ENCODE assay signal across 14 cellular contexts in genomic region chr16:54080524-54081008, GRCh38.
A peak's percentile ranks its signal among the peaks of the same experiment; 100 is the strongest.
DNase-seq lines count a peak whose midpoint lies in the region; ATAC-seq, FAIRE-seq and TF ChIP-seq lines count a peak whose summit lies in the region.
"Had no signal": no experiment of that assay in that cellular context is flagged by ENCODE, and none has a peak within 500 bp of the region (broad histone marks: within the 10 kb centered on the region; RNA-seq: fewer than 3 reads in every experiment).

No MANE protein-coding gene starts in this region.

- H3K4me3 ChIP-seq in A549 (no peak overlapping the region; the same call in 2 of the 3 replicates), breast epithelium (no peak overlapping the region)

- peaks cover 8% of the 10 kb centered on the region for H3K36me3 Mint-ChIP-seq in activated T-cell treated with anti-CD3 and anti-CD28 coated beads, Interleukin-2, amount 50 U/mL, for 4 hours (ENCODE audit: insufficient read depth)
- H3K36me3 Mint-ChIP-seq: activated naive CD4-positive, alpha-beta T cell treated with anti-CD3 and anti-CD28 coated beads, Interleukin-2, amount 10 ng/mL, durations not matched to agents 7 days and 5 days had no signal

- TF ChIP-seq POLR2A in A549 (IDR thresholded peaks at IDR 0.05; ENCODE audit: low read length), result no peak
- TF ChIP-seq POLR2A in breast epithelium (IDR thresholded peaks at IDR 0.05), result no peak

- no peaks in the 10 kb centered on the region for H3K4me1 Mint-ChIP-seq in activated T-cell treated with anti-CD3 and anti-CD28 coated beads, Interleukin-2, amount 50 U/mL, for 4 hours (ENCODE audit: low read depth)
- H3K4me1 Mint-ChIP-seq: activated naive CD4-positive, alpha-beta T cell treated with anti-CD3 and anti-CD28 coated beads, Interleukin-2, amount 10 ng/mL, durations not matched to agents 7 days and 5 days had no signal

- peak; percentile 80 to 91; a peak in 3 of 5 replicates for TF ChIP-seq EP300 in A549 (IDR thresholded peaks at IDR 0.05)

- WGBS in A549 (ENCODE audit: missing lambda C conversion rate), result 17% methylated on average over 7 of the region's 7 CpGs

- H3K9me3 Mint-ChIP-seq in activated T-cell treated with anti-CD3 and anti-CD28 coated beads, Interleukin-2, amount 50 U/mL, for 4 hours, result no peaks in the 10 kb centered on the region
- H3K9me3 Mint-ChIP-seq: activated naive CD4-positive, alpha-beta T cell treated with anti-CD3 and anti-CD28 coated beads, Interleukin-2, amount 10 ng/mL, durations not matched to agents 7 days and 5 days had no signal

- TF ChIP-seq CTCF in A549 (IDR thresholded peaks at IDR 0.05), result no peak
- no peak for TF ChIP-seq CTCF in breast epithelium (IDR thresholded peaks at IDR 0.05)

- H3K4me1 ChIP-seq in A549 (peaks cover 61% of the 10 kb centered on the region), breast epithelium (peaks cover 0 to 7% of the 10 kb centered on the region in 2 donors)
- H3K4me1 ChIP-seq: BE2C had no signal

- ATAC-seq in A549 (peak; percentile 94), GM21529 (IDR thresholded peaks at IDR 0.05; ENCODE audit: unreplicated experiment) (no peak)
- no peak for ATAC-seq in activated T-cell treated with anti-CD3 and anti-CD28 coated beads, Interleukin-2, amount 50 U/mL, for 4 hours

- TF ChIP-seq RAD21 in A549 (conservative IDR thresholded peaks at IDR 0.05 in 1 of 2, IDR thresholded peaks at IDR 0.05 in 1 of 2), result peak; percentile 11 to 48; a peak in 3 of 5 replicates

- intact Hi-C loops in breast epithelium (cut with DNase I; ENCODE audit: low total_unique reads), result no loop called here

- H3K27me3 ChIP-seq in breast epithelium, result no peaks in the 10 kb centered on the region
- H3K27me3 ChIP-seq: BE2C had no signal

- CTCF ChIA-PET in A549 (lab: Yijun Ruan, JAX), result interaction anchor here (0.8 to 1.7 kb wide), 6 partner anchors 19 to 531 kb away, joined by 3 to 4 read pairs (median 3); no protein-coding TSS in a partner anchor

- no peak overlapping the region for H3K4me3 Mint-ChIP-seq in activated T-cell treated with anti-CD3 and anti-CD28 coated beads, Interleukin-2, amount 50 U/mL, for 4 hours
- H3K4me3 Mint-ChIP-seq: activated naive CD4-positive, alpha-beta T cell treated with anti-CD3 and anti-CD28 coated beads, Interleukin-2, amount 10 ng/mL, durations not matched to agents 7 days and 5 days had no signal

- H3K36me3 ChIP-seq in breast epithelium, result no peaks in the 10 kb centered on the region
- H3K36me3 ChIP-seq: BE2C had no signal

- H3K27ac ChIP-seq in A549 (peak overlapping the region; percentile 86 to 92), breast epithelium (peak overlapping the region; percentile 87 to 92)

- peak overlapping the region; percentile 80 for H3K4me2 ChIP-seq in A549

- no peaks in the 10 kb centered on the region for H3K27me3 Mint-ChIP-seq in activated T-cell treated with anti-CD3 and anti-CD28 coated beads, Interleukin-2, amount 50 U/mL, for 4 hours (ENCODE audit: low read depth)
- H3K27me3 Mint-ChIP-seq: activated naive CD4-positive, alpha-beta T cell treated with anti-CD3 and anti-CD28 coated beads, Interleukin-2, amount 10 ng/mL, durations not matched to agents 7 days and 5 days had no signal

- DNase-seq in A549 (ENCODE audit: low read depth in 1 of 2, low spot score in 1 of 2) (peak; percentile 31 to 93), LHCN-M2 (ENCODE audit: low read depth) (peak; percentile 97), breast epithelium (ENCODE audit: low spot score in 2 of 2) (peak; percentile 69 to 92), left kidney (ENCODE audit: low read depth, low spot score) (peak; percentile 49), NCI-H69 (lab: John Stamatoyannopoulos, UW) (no peak), activated gamma-delta T cell treated with Interleukin-2 at 50 U/mL for 16 hours (no peak)
- no peak for DNase-seq in activated T-cell treated with anti-CD3 and anti-CD28 coated beads, Interleukin-2, amount 50 U/mL, for 4 hours
- DNase-seq: activated CD4-positive, alpha-beta T cell treated with anti-CD3 and anti-CD28 coated beads for 4 hours; activated naive CD4-positive, alpha-beta T cell treated with anti-CD3 and anti-CD28 coated beads, Interleukin-2, amount 10 ng/mL, durations not matched to agents 7 days and 5 days; BE2C; effector memory CD4-positive, alpha-beta T cell; NCI-H2029; SHP77 had no signal

- POLR2A ChIA-PET in A549 (lab: Yijun Ruan, JAX), result interaction anchor here (0.9 kb wide), 1 partner anchor 100 kb away, joined by 3 read pairs; no protein-coding TSS in a partner anchor

- H3K9me3 ChIP-seq in A549, result no peaks in the 10 kb centered on the region
- H3K9me3 ChIP-seq in breast epithelium, result no peaks in the 10 kb centered on the region
- H3K9me3 ChIP-seq: BE2C had no signal

- FAIRE-seq in A549 (lab: Jason Lieb, UNC), result peak; percentile 80

TF ChIP-seq in A549, 52 proteins besides CTCF, POLR2A, EP300 and RAD21 (continues in another document):
- no peak for TF ChIP-seq PHF8 (IDR thresholded peaks at IDR 0.05; ENCODE audit: borderline replicate concordance, low read depth)
- TF ChIP-seq, protein P1, sequence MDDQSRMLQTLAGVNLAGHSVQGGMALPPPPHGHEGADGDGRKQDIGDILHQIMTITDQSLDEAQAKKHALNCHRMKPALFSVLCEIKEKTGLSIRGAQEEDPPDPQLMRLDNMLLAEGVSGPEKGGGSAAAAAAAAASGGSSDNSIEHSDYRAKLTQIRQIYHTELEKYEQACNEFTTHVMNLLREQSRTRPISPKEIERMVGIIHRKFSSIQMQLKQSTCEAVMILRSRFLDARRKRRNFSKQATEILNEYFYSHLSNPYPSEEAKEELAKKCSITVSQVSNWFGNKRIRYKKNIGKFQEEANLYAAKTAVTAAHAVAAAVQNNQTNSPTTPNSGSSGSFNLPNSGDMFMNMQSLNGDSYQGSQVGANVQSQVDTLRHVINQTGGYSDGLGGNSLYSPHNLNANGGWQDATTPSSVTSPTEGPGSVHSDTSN (IDR thresholded peaks at IDR 0.05), result no peak
- peak; percentile 75; the same call in 1 of the 2 replicates for TF ChIP-seq MAX (IDR thresholded peaks at IDR 0.05)
- no peak for TF ChIP-seq NR3C1 (IDR thresholded peaks at IDR 0.05)
- no peak for TF ChIP-seq HMGXB4 (CRISPR knock-in tag; IDR thresholded peaks at IDR 0.05; ENCODE audit: borderline replicate concordance)
- no peak for TF ChIP-seq RNF2 (IDR thresholded peaks at IDR 0.05; ENCODE audit: borderline replicate concordance, low read depth)
- TF ChIP-seq MAFK (IDR thresholded peaks at IDR 0.05; ENCODE audit: partially characterized antibody), result peak; percentile 28
- no peak for TF ChIP-seq KDM1A (IDR thresholded peaks at IDR 0.05; ENCODE audit: low read depth)
- no peak for TF ChIP-seq SREBF2 (IDR thresholded peaks at IDR 0.05)
- no peak for TF ChIP-seq CHD2 (IDR thresholded peaks at IDR 0.05; ENCODE audit: low read length, partially characterized antibody)
- 0 out of 2 replicates have a peak, but pooled peaks have one; percentile 7 for TF ChIP-seq HOXB5 (CRISPR knock-in tag; IDR thresholded peaks at IDR 0.05)
- peak; percentile 77 to 90; a peak in 4 of 5 replicates for TF ChIP-seq JUN (IDR thresholded peaks at IDR 0.05)
- TF ChIP-seq KDM5A (IDR thresholded peaks at IDR 0.05), result no peak
- peak; percentile 47; the same call in 1 of the 2 replicates for TF ChIP-seq RARB (CRISPR knock-in tag; IDR thresholded peaks at IDR 0.05)
- no peak for TF ChIP-seq ZC3H11A (IDR thresholded peaks at IDR 0.05)
- TF ChIP-seq NPAS2 (CRISPR knock-in tag; IDR thresholded peaks at IDR 0.05; ENCODE audit: borderline replicate concordance), result no peak
- TF ChIP-seq ZSCAN20 (CRISPR knock-in tag; IDR thresholded peaks at IDR 0.05), result 0 out of 2 replicates have a peak, but pooled peaks have one; percentile 58
- TF ChIP-seq, protein P2, sequence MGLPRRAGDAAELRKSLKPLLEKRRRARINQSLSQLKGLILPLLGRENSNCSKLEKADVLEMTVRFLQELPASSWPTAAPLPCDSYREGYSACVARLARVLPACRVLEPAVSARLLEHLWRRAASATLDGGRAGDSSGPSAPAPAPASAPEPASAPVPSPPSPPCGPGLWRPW (IDR thresholded peaks at IDR 0.05), result no peak
- no peak for TF ChIP-seq POLR2AphosphoS2 (conservative IDR thresholded peaks at IDR 0.05; ENCODE audit: low read length)
- TF ChIP-seq MYC (IDR thresholded peaks at IDR 0.05; ENCODE audit: borderline replicate concordance, low read length), result no peak
- no peak for TF ChIP-seq RCOR1 (IDR thresholded peaks at IDR 0.05; ENCODE audit: low read depth, low read length)
- no peak for TF ChIP-seq ZNF302 (CRISPR knock-in tag; IDR thresholded peaks at IDR 0.05)
- no peak for TF ChIP-seq ESRRA (IDR thresholded peaks at IDR 0.05; ENCODE audit: borderline replicate concordance, low read length)
- no peak for TF ChIP-seq HOXB13 (CRISPR knock-in tag; IDR thresholded peaks at IDR 0.05; ENCODE audit: low read depth)
- TF ChIP-seq MAZ (IDR thresholded peaks at IDR 0.05; ENCODE audit: borderline replicate concordance, low read depth, low read length), result no peak
- TF ChIP-seq HEYL (CRISPR knock-in tag; IDR thresholded peaks at IDR 0.05), result no peak
- no peak for TF ChIP-seq NFE2L2 (conservative IDR thresholded peaks at IDR 0.05; ENCODE audit: low read length)
- no peak for TF ChIP-seq BHLHE40 (IDR thresholded peaks at IDR 0.05; ENCODE audit: low read depth, low read length)

Comparison
In these comparisons a context has a peak if more than half of its experiments do, and no peak if none do; other contexts are left out.
1. ATAC-seq: peak in A549 (2 of 2); none in GM21529 (single experiment) and activated T-cell treated with anti-CD3 and anti-CD28 coated beads, Interleukin-2, amount 50 U/mL, for 4 hours (0 of 2).
2. DNase-seq: peak in A549 (2 of 2), LHCN-M2 (single experiment), breast epithelium (2 of 2) and left kidney (single experiment); none in NCI-H69 (single experiment), activated T-cell treated with anti-CD3 and anti-CD28 coated beads, Interleukin-2, amount 50 U/mL, for 4 hours (single experiment) and activated gamma-delta T cell treated with Interleukin-2 at 50 U/mL for 16 hours (single experiment).